ENCODE assay signal across 9 cellular contexts in genomic region chr20:51428451-51429143, GRCh38.
DNase-seq lines count a peak whose midpoint lies in the region; ATAC-seq and TF ChIP-seq lines count a peak whose summit lies in the region.
"Had no signal": no experiment of that assay in that cellular context is flagged by ENCODE, and none has a peak within 500 bp of the region (broad histone marks: within the 10 kb centered on the region; RNA-seq: fewer than 3 reads in every experiment).

No MANE protein-coding gene starts in this region.

- H3K27ac ChIP-seq in right atrium auricular region: peak overlapping the region in 1 of 2 donors; percentile 11
- H3K27ac ChIP-seq: epithelial cell of prostate had no signal

- H3K4me1 ChIP-seq in right atrium auricular region: peaks cover 0 to 18% of the 10 kb centered on the region in 2 donors

- no peaks in the 10 kb centered on the region for H3K9me3 ChIP-seq in right atrium auricular region
- H3K9me3 ChIP-seq in MG63: no peaks in the 10 kb centered on the region

- no peak for TF ChIP-seq CTCF in right atrium auricular region (IDR thresholded peaks at IDR 0.05)

- ATAC-seq in HG02973 (IDR thresholded peaks at IDR 0.05; ENCODE audit: unreplicated experiment): no peak

- H3K4me3 ChIP-seq in right atrium auricular region (no peak overlapping the region), MG63 (no peak overlapping the region)

- H3K36me3 ChIP-seq in right atrium auricular region: peaks cover 7% of the 10 kb centered on the region
- no peaks in the 10 kb centered on the region for H3K36me3 ChIP-seq in MG63

- DNase-seq in CMK (ENCODE audit: low read depth): peak; percentile 79
- peak; percentile 82 for DNase-seq in astrocyte of the hippocampus (ENCODE audit: low read depth, low spot score)
- DNase-seq in right atrium auricular region (ENCODE audit: low spot score): peak; percentile 73
- DNase-seq in retina: peak; percentile 34
- DNase-seq in NCI-H2107 treated with DMSO at 0.1 percent for 48 hours (lab: John Stamatoyannopoulos, UW; ENCODE audit: unreplicated experiment): no peak
- no peak for DNase-seq in MG63
- DNase-seq in NCI-H446 (lab: John Stamatoyannopoulos, UW): no peak

- H3K27me3 ChIP-seq in right atrium auricular region (no peaks in the 10 kb centered on the region), MG63 (no peaks in the 10 kb centered on the region)

Comparison
In these comparisons a context has a peak if more than half of its experiments do, and no peak if none do; other contexts are left out.
1. DNase-seq: peak in CMK (single experiment), astrocyte of the hippocampus (single experiment), right atrium auricular region (single experiment) and retina (single experiment); none in NCI-H2107 treated with DMSO at 0.1 percent for 48 hours (single experiment), MG63 (single experiment) and NCI-H446 (0 of 2).